ENCODE assay signal across 13 cellular contexts in genomic region chr2:101396352-101396717, GRCh38. TPM values are rescaled to one million over a fixed set of nuclear protein-coding genes. Genes with fewer than 3 reads are reported as not detected.
A peak's percentile ranks its signal among the peaks of the same experiment; 100 is the strongest.
DNase-seq lines count a peak whose midpoint lies in the region; ATAC-seq, FAIRE-seq and TF ChIP-seq lines count a peak whose summit lies in the region.
"Had no signal": no experiment of that assay in that cellular context is flagged by ENCODE, and none has a peak within 500 bp of the region (broad histone marks: within the 10 kb centered on the region; RNA-seq: fewer than 3 reads in every experiment).

No MANE protein-coding gene starts in this region.

- peak overlapping the region; percentile 68 for H3K9ac ChIP-seq in astrocyte (ENCODE audit: low read length)

- H3K4me3 Mint-ChIP-seq in astrocyte (ENCODE audit: unreplicated experiment), result no peak overlapping the region
- no peak overlapping the region for H3K4me3 Mint-ChIP-seq in activated CD4-positive, alpha-beta memory T cell treated with anti-CD3 and anti-CD28 coated beads, Interleukin-2, amount 10 ng/mL, durations not matched to agents 7 days and 5 days
- H3K4me3 Mint-ChIP-seq: activated naive CD8-positive, alpha-beta T cell had no signal

- H3K9me3 ChIP-seq in astrocyte (ENCODE audit: insufficient read depth, low read depth, low read length) (no peaks in the 10 kb centered on the region), hepatocyte (ENCODE audit: low read depth) (no peaks in the 10 kb centered on the region), mucosa of descending colon (no peaks in the 10 kb centered on the region)
- H3K9me3 ChIP-seq: thyroid gland had no signal

- ATAC-seq in HG02885 (IDR thresholded peaks at IDR 0.05; ENCODE audit: poor library complexity, unreplicated experiment) (peak; percentile 33), mucosa of descending colon (no peak), HG02759 (IDR thresholded peaks at IDR 0.05; ENCODE audit: unreplicated experiment) (no peak)

- intact Hi-C loops in mucosa of descending colon (cut with DNase I, micrococcal nuclease), result no loop called here

- H3K36me3 Mint-ChIP-seq in astrocyte (ENCODE audit: low read depth, unreplicated experiment), result no peaks in the 10 kb centered on the region
- H3K36me3 Mint-ChIP-seq in activated CD4-positive, alpha-beta memory T cell treated with anti-CD3 and anti-CD28 coated beads, Interleukin-2, amount 10 ng/mL, durations not matched to agents 7 days and 5 days (ENCODE audit: low read depth), result no peaks in the 10 kb centered on the region

- CTCF ChIA-PET in activated CD4-positive, alpha-beta memory T cell treated with anti-CD3 and anti-CD28 coated beads, Interleukin-2, amount 10 ng/mL, durations not matched to agents 7 days and 5 days (lab: Charles Lee), result interaction anchor here (0.6 to 1.5 kb wide), 3 partner anchors 10 to 473 kb away, joined by 3 to 4 read pairs (median 3); no protein-coding TSS in a partner anchor

- peak; percentile 81 for DNase-seq in AG08396 (ENCODE audit: low spot score)
- DNase-seq in astrocyte (ENCODE audit: low read depth), result peak; percentile 95
- peak; percentile 70 for DNase-seq in hepatocyte (ENCODE audit: low spot score)
- DNase-seq in NCI-H1105 treated with DMSO at 0.1 percent for 48 hours (lab: John Stamatoyannopoulos, UW), result no peak
- DNase-seq in mucosa of descending colon, result no peak
- DNase-seq in activated CD4-positive, alpha-beta memory T cell treated with anti-CD3 and anti-CD28 coated beads, Interleukin-2, amount 10 ng/mL, durations not matched to agents 7 days and 5 days, result no peak
- DNase-seq: activated CD4-positive, alpha-beta T cell treated with anti-CD3 and anti-CD28 coated beads for 4 hours; DMS 273 treated with DMSO at 0.1 percent for 48 hours; thyroid gland had no signal

- H3K4me2 ChIP-seq in astrocyte (ENCODE audit: low read length), result peak overlapping the region; percentile 74
- no peak overlapping the region for H3K4me2 ChIP-seq in hepatocyte

- H3K79me2 ChIP-seq in astrocyte (ENCODE audit: insufficient read depth, low read length) (no peaks in the 10 kb centered on the region), hepatocyte (no peaks in the 10 kb centered on the region)

- TF ChIP-seq CTCF in astrocyte (IDR thresholded peaks at IDR 0.05; ENCODE audit: insufficient read depth, low read depth, low read length), result no peak
- TF ChIP-seq CTCF in hepatocyte (IDR thresholded peaks at IDR 0.05; ENCODE audit: poor library complexity), result no peak
- TF ChIP-seq CTCF in mucosa of descending colon (IDR thresholded peaks at IDR 0.05), result no peak

- H3K9me2 ChIP-seq in hepatocyte (replicated peaks; ENCODE audit: insufficient read depth), result no peaks in the 10 kb centered on the region

- no peaks in the 10 kb centered on the region for H3K9me3 Mint-ChIP-seq in astrocyte (ENCODE audit: unreplicated experiment)
- no peaks in the 10 kb centered on the region for H3K9me3 Mint-ChIP-seq in activated CD4-positive, alpha-beta memory T cell treated with anti-CD3 and anti-CD28 coated beads, Interleukin-2, amount 10 ng/mL, durations not matched to agents 7 days and 5 days

- no peaks in the 10 kb centered on the region for H3K27me3 Mint-ChIP-seq in astrocyte (ENCODE audit: low read depth, unreplicated experiment)
- peaks cover 30% of the 10 kb centered on the region for H3K27me3 Mint-ChIP-seq in activated CD4-positive, alpha-beta memory T cell treated with anti-CD3 and anti-CD28 coated beads, Interleukin-2, amount 10 ng/mL, durations not matched to agents 7 days and 5 days

- peak overlapping the region; percentile 90 for H3K27ac Mint-ChIP-seq in astrocyte (ENCODE audit: unreplicated experiment)
- H3K27ac Mint-ChIP-seq in activated CD4-positive, alpha-beta memory T cell treated with anti-CD3 and anti-CD28 coated beads, Interleukin-2, amount 10 ng/mL, durations not matched to agents 7 days and 5 days, result no peak overlapping the region
- H3K27ac Mint-ChIP-seq: activated naive CD8-positive, alpha-beta T cell had no signal

- peaks cover 22% of the 10 kb centered on the region for H3K4me1 Mint-ChIP-seq in astrocyte (ENCODE audit: low read depth, unreplicated experiment)
- H3K4me1 Mint-ChIP-seq in activated CD4-positive, alpha-beta memory T cell treated with anti-CD3 and anti-CD28 coated beads, Interleukin-2, amount 10 ng/mL, durations not matched to agents 7 days and 5 days, result peaks cover 13% of the 10 kb centered on the region

- POLR2A ChIA-PET in activated CD4-positive, alpha-beta memory T cell treated with anti-CD3 and anti-CD28 coated beads, Interleukin-2, amount 10 ng/mL, durations not matched to agents 7 days and 5 days (lab: Charles Lee), result no interaction called here

- H3K27me3 ChIP-seq in astrocyte (ENCODE audit: insufficient read depth, low read length), result no peaks in the 10 kb centered on the region
- no peaks in the 10 kb centered on the region for H3K27me3 ChIP-seq in hepatocyte
- H3K27me3 ChIP-seq: thyroid gland had no signal

- peaks cover 12% of the 10 kb centered on the region for H3K4me1 ChIP-seq in astrocyte (ENCODE audit: insufficient read depth, low read length)
- no peaks in the 10 kb centered on the region for H3K4me1 ChIP-seq in hepatocyte (ENCODE audit: insufficient read depth)
- H3K4me1 ChIP-seq in mucosa of descending colon (ENCODE audit: low read depth), result peaks cover 4% of the 10 kb centered on the region

- H2AFZ ChIP-seq in astrocyte (ENCODE audit: low read depth, low read length) (peak overlapping the region; percentile 35), hepatocyte (no peak overlapping the region)

- H3K36me3 ChIP-seq in astrocyte (ENCODE audit: insufficient read depth, low read length), result no peaks in the 10 kb centered on the region
- no peaks in the 10 kb centered on the region for H3K36me3 ChIP-seq in hepatocyte (replicated peaks; ENCODE audit: insufficient read depth, low read depth)
- no peaks in the 10 kb centered on the region for H3K36me3 ChIP-seq in mucosa of descending colon (ENCODE audit: low read depth)
- H3K36me3 ChIP-seq: thyroid gland had no signal

- H3K4me3 ChIP-seq in astrocyte (ENCODE audit: insufficient read depth, low read depth, low read length) (no peak overlapping the region), hepatocyte (no peak overlapping the region), mucosa of descending colon (no peak overlapping the region)
- H3K4me3 ChIP-seq: thyroid gland had no signal

- H4K20me1 ChIP-seq in astrocyte (ENCODE audit: insufficient read depth, low read length) (no peaks in the 10 kb centered on the region), hepatocyte (ENCODE audit: insufficient read depth, poor library complexity, severe bottlenecking) (no peaks in the 10 kb centered on the region)

- peak; percentile 72 for FAIRE-seq in astrocyte (lab: Jason Lieb, UNC)
- FAIRE-seq: frontal cortex had no signal

- peak overlapping the region; percentile 76 for H3K27ac ChIP-seq in astrocyte (ENCODE audit: low read depth, low read length)
- peak overlapping the region; percentile 61 for H3K27ac ChIP-seq in hepatocyte
- H3K27ac ChIP-seq: thyroid gland had no signal

- 44% methylated on average over 2 of the region's 2 CpGs for WGBS in hepatocyte (ENCODE audit: low lambda C conversion rate, missing lambda C conversion rate)

RNA-seq across cellular contexts. Expression of gene CREG2, which starts 9.0 kb away (rescaled TPM):
- 0.11 TPM in 1 of 2 replicates, not detected in the other for total RNA-seq in astrocyte
- total RNA-seq in hepatocyte, result 2.2 and 3.8 TPM in 2 replicates
- 2.6 and 4.8 TPM in 2 replicates for polyA plus RNA-seq in hepatocyte
- 1 to 10 TPM in 1 of 3 donors, under 1 TPM in 1, not detected in 1; 0.19 to 1.1 TPM for total RNA-seq in mucosa of descending colon
- total RNA-seq in activated CD4-positive, alpha-beta memory T cell treated with anti-CD3 and anti-CD28 coated beads, Interleukin-2, amount 10 ng/mL, durations not matched to agents 7 days and 5 days, result under 1 TPM; 0.65 to 0.98 TPM
- total RNA-seq: thyroid gland had no signal

Comparison
In these comparisons a context has a peak if more than half of its experiments do, and no peak if none do; other contexts are left out.
1. DNase-seq: peak in AG08396 (single experiment), astrocyte (single experiment) and hepatocyte (single experiment); none in NCI-H1105 treated with DMSO at 0.1 percent for 48 hours (single experiment), mucosa of descending colon (0 of 3) and activated CD4-positive, alpha-beta memory T cell treated with anti-CD3 and anti-CD28 coated beads, Interleukin-2, amount 10 ng/mL, durations not matched to agents 7 days and 5 days (single experiment).